Comparison of ENCODE assay signal across 18 cellular contexts in the genomic region with DNA sequence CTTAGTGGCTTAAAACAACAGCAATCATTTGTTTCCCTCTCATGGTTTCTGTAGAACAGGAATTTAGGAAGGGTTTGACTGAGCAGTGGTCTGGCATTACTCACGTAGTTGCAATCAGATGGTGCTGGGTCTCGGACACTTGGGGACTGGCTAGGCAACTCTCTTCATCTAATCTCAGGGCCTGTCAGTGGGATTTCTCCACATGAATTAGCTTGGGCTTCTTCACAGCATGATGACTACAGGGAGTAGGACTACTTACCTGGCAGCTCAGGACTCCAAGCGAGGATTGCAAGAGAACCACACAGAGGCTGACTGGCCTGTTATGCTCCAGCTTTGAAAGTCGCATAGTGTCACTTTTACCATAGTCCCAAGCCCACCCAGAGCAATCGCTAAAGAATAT.
DNase-seq lines count a peak whose midpoint lies in the region; ATAC-seq, FAIRE-seq and TF ChIP-seq lines count a peak whose summit lies in the region.
"Had no signal": no experiment of that assay in that cellular context is flagged by ENCODE, and none has a peak within 500 bp of the region (broad histone marks: within the 10 kb centered on the region; RNA-seq: fewer than 3 reads in every experiment).

No MANE protein-coding gene starts in this region.

- WGBS in IMR-90 (ENCODE audit: extremely low coverage in 2 of 2, insufficient read length in 1 of 2), 2 experiments, result no CpG with 5 or more reads among the region's 5 CpGs
- WGBS in K562 (ENCODE audit: insufficient coverage, low coverage, missing lambda C conversion rate), result 76% methylated on average over 5 of the region's 5 CpGs
- 93% methylated on average over 3 of the region's 5 CpGs for WGBS in mesenchymal stem cell
- WGBS in body of pancreas, 2 donors, result 92 to 95% methylated on average over 5 of the region's 5 CpGs

- H4K5ac ChIP-seq in IMR-90 (ENCODE audit: low read depth, low read length), result peak overlapping the region; percentile 89

- H2AK5ac ChIP-seq in IMR-90 (ENCODE audit: low read depth, low read length), result peak overlapping the region; percentile 61
- peak overlapping the region; percentile 5 for H2AK5ac ChIP-seq in mesenchymal stem cell (ENCODE audit: low read length, severe bottlenecking)

- H3K4me2 ChIP-seq in GM23338 (no peak overlapping the region), IMR-90 (ENCODE audit: low read depth, low read length) (peak overlapping the region; percentile 23), K562 (ENCODE audit: insufficient read depth, low read length) (no peak overlapping the region), mesenchymal stem cell (ENCODE audit: low read length, poor library complexity, severe bottlenecking) (no peak overlapping the region)

- H3K23ac ChIP-seq in IMR-90 (ENCODE audit: low read depth, low read length) (0 out of 2 replicates have a peak overlapping the region, but pooled peaks have one; percentile 14), mesenchymal stem cell (ENCODE audit: low read length in 2 of 2) (no peak overlapping the region)

- no peak overlapping the region for H3K27ac ChIP-seq in GM23338 (ENCODE audit: low read depth)
- peak overlapping the region; percentile 67; the same call in 1 of the 2 replicates for H3K27ac ChIP-seq in IMR-90 (ENCODE audit: insufficient read depth, low read length)
- no peak overlapping the region for H3K27ac ChIP-seq in K562 (ENCODE audit: extremely low read depth, low read depth, low read length)
- no peak overlapping the region for H3K27ac ChIP-seq in mesenchymal stem cell (ENCODE audit: low read length, poor library complexity, severe bottlenecking)
- no peak overlapping the region for H3K27ac ChIP-seq in body of pancreas
- H3K27ac ChIP-seq: RWPE1 had no signal

- H3K79me1 ChIP-seq in IMR-90 (ENCODE audit: low read depth in 1 of 2, low read length in 2 of 2) (peaks cover 2 to 17% of the 10 kb centered on the region in 2 experiments; a peak in 3 of 4 replicates), mesenchymal stem cell (replicated peaks; ENCODE audit: low read length, poor library complexity, severe bottlenecking) (peaks cover 2% of the 10 kb centered on the region)

- CTCF ChIA-PET in IMR-90 (lab: Yijun Ruan, JAX) (no interaction called here), K562 (lab: Yijun Ruan, JAX; ENCODE audit: low intra/inter-chr PET ratio) (no interaction called here)

- no peak for TF ChIP-seq EP300 in K562 (IDR thresholded peaks at IDR 0.05; ENCODE audit: low read length)

- in situ Hi-C loops in IMR-90 (cut with MboI; ENCODE audit: low sequenced_read_pairs), result no loop called here
- in situ Hi-C loops in K562 (cut with MboI), result loop anchor here (25.0 kb wide), 1 partner anchor 834 kb away; the partner anchor contains the start of gene FAM98A

- H3K4ac ChIP-seq in IMR-90 (ENCODE audit: low read depth, low read length), result peak overlapping the region; percentile 77
- H3K4ac ChIP-seq in mesenchymal stem cell (ENCODE audit: low read depth in 1 of 2, low read length in 2 of 2), result no peak overlapping the region

- DNase-seq in GM23338 (ENCODE audit: low spot score) (no peak), IMR-90 (no peak), K562 (ENCODE audit: extremely low read depth in 1 of 4, low spot score in 3 of 4) (no peak), mesenchymal stem cell (no peak), body of pancreas (no peak)
- DNase-seq: BE2C; NCI-H1694; NCI-H2081; NCI-H2171; NCI-H345; NCI-H524; NCI-H774; NK-92 treated with Interleukin-12 subunit alpha and Interleukin-12 subunit beta, amount 100 ng/mL, for 24 hours; SIG-M5 had no signal

- H4K91ac ChIP-seq in IMR-90 (ENCODE audit: insufficient read depth, low read depth, low read length) (peak overlapping the region; percentile 67), mesenchymal stem cell (ENCODE audit: low read length) (peak overlapping the region; percentile 52)

- H2BK5ac ChIP-seq in IMR-90 (ENCODE audit: low read depth, low read length, poor library complexity, severe bottlenecking) (peak overlapping the region; percentile 69), mesenchymal stem cell (ENCODE audit: low read depth, low read length, poor library complexity, severe bottlenecking) (no peak overlapping the region)

- no peaks in the 10 kb centered on the region for H3K4me1 ChIP-seq in GM23338 (ENCODE audit: insufficient read depth)
- H3K4me1 ChIP-seq in IMR-90 (ENCODE audit: control insufficient read depth, insufficient read depth, low read length), result peaks cover 19% of the 10 kb centered on the region
- no peaks in the 10 kb centered on the region for H3K4me1 ChIP-seq in K562 (replicated peaks in 1 of 2; ENCODE audit: control insufficient read depth in 2 of 2, insufficient read depth in 2 of 2, low read length in 2 of 2)
- H3K4me1 ChIP-seq in mesenchymal stem cell (ENCODE audit: control insufficient read depth, insufficient read depth, low read depth, low read length), result peaks cover 3% of the 10 kb centered on the region
- H3K4me1 ChIP-seq in body of pancreas, result no peaks in the 10 kb centered on the region
- H3K4me1 ChIP-seq: HAP-1 had no signal

- H3K4me3 ChIP-seq in GM23338 (no peak overlapping the region), IMR-90 (ENCODE audit: insufficient read depth, low read depth, low read length) (no peak overlapping the region), K562 (no peak overlapping the region), mesenchymal stem cell (ENCODE audit: insufficient read depth in 1 of 2, low read depth in 1 of 2, low read length in 2 of 2) (no peak overlapping the region), body of pancreas (no peak overlapping the region)
- H3K4me3 ChIP-seq: HAP-1 had no signal

- H3K27me3 ChIP-seq in GM23338 (ENCODE audit: insufficient read depth), result no peaks in the 10 kb centered on the region
- no peaks in the 10 kb centered on the region for H3K27me3 ChIP-seq in IMR-90 (ENCODE audit: control insufficient read depth, insufficient read depth, low read length)
- H3K27me3 ChIP-seq in K562 (ENCODE audit: control insufficient read depth in 2 of 2, insufficient read depth in 2 of 2, low read length in 2 of 2), result no peaks in the 10 kb centered on the region
- H3K27me3 ChIP-seq in mesenchymal stem cell (ENCODE audit: control insufficient read depth in 1 of 2, insufficient read depth in 1 of 2, low read length in 2 of 2), result no peaks in the 10 kb centered on the region
- H3K27me3 ChIP-seq in body of pancreas, result no peaks in the 10 kb centered on the region
- H3K27me3 ChIP-seq: BE2C had no signal

- H3K9ac ChIP-seq in IMR-90 (ENCODE audit: low read depth, low read length), result no peak overlapping the region
- no peak overlapping the region for H3K9ac ChIP-seq in K562 (ENCODE audit: insufficient read depth in 1 of 2, low read depth in 2 of 2, low read length in 2 of 2)
- no peak overlapping the region for H3K9ac ChIP-seq in mesenchymal stem cell (ENCODE audit: low read length)

- peak overlapping the region; percentile 40 for H2BK120ac ChIP-seq in IMR-90 (ENCODE audit: low read depth, low read length)
- H2BK120ac ChIP-seq in mesenchymal stem cell (ENCODE audit: low read depth, low read length), result no peak overlapping the region

- no peak for TF ChIP-seq CTCF in GM23338 (conservative IDR thresholded peaks at IDR 0.05; ENCODE audit: low read depth in 2 of 2)
- TF ChIP-seq CTCF in IMR-90 (conservative IDR thresholded peaks at IDR 0.05; ENCODE audit: low read depth, low read length), result no peak
- no peak for TF ChIP-seq CTCF in K562 (IDR thresholded peaks at IDR 0.05 in 2 of 3, conservative IDR thresholded peaks at IDR 0.05 in 1 of 3; ENCODE audit: insufficient read depth in 2 of 3, low read depth in 1 of 3, low read length in 3 of 3)
- TF ChIP-seq CTCF in body of pancreas (IDR thresholded peaks at IDR 0.05), result no peak

- H4K20me1 ChIP-seq in GM23338 (replicated peaks; ENCODE audit: insufficient read depth) (no peaks in the 10 kb centered on the region), IMR-90 (ENCODE audit: insufficient read depth, low read length) (no peaks in the 10 kb centered on the region), K562 (replicated peaks; ENCODE audit: control insufficient read depth, insufficient read depth, low read length) (no peaks in the 10 kb centered on the region)

- peaks cover 17% of the 10 kb centered on the region; the same call in 2 of the 3 replicates for H3K9me3 Mint-ChIP-seq in GM23338

- peaks cover 17% of the 10 kb centered on the region; the same call in 2 of the 3 replicates for H3K36me3 Mint-ChIP-seq in GM23338 (ENCODE audit: low read depth)

- peaks cover 9% of the 10 kb centered on the region for H3K4me1 Mint-ChIP-seq in GM23338

- peak overlapping the region; percentile 77 for H2BK20ac ChIP-seq in IMR-90 (ENCODE audit: low read depth, low read length)

- FAIRE-seq in K562 (lab: Jason Lieb, UNC), result peak; percentile 23

- ATAC-seq in GM23338, result peak; percentile 86
- peak; percentile 3 for ATAC-seq in IMR-90 (ENCODE audit: low read depth)
- ATAC-seq in K562, result no peak
- ATAC-seq in GM21390 (IDR thresholded peaks at IDR 0.05; ENCODE audit: unreplicated experiment), result no peak
- no peak for ATAC-seq in HG03095 (IDR thresholded peaks at IDR 0.05; ENCODE audit: unreplicated experiment)
- ATAC-seq in body of pancreas, result no peak

- no peaks in the 10 kb centered on the region for H3K36me3 ChIP-seq in GM23338 (ENCODE audit: insufficient read depth)
- no peaks in the 10 kb centered on the region for H3K36me3 ChIP-seq in IMR-90 (ENCODE audit: control insufficient read depth, insufficient read depth, low read length)
- H3K36me3 ChIP-seq in K562 (ENCODE audit: control insufficient read depth, insufficient read depth, low read length), result peaks cover 32% of the 10 kb centered on the region; the same call in 2 of the 3 replicates
- H3K36me3 ChIP-seq in mesenchymal stem cell (ENCODE audit: control insufficient read depth in 1 of 2, insufficient read depth in 2 of 2, low read depth in 1 of 2, low read length in 2 of 2), result peaks cover 2 to 11% of the 10 kb centered on the region in 2 experiments
- H3K36me3 ChIP-seq in body of pancreas (replicated peaks in 1 of 2; ENCODE audit: insufficient read depth in 1 of 2, low read depth in 2 of 2), result no peaks in the 10 kb centered on the region
- H3K36me3 ChIP-seq: BE2C, HAP-1 had no signal

- H3K9me2 ChIP-seq in GM23338 (ENCODE audit: insufficient read depth), result no peaks in the 10 kb centered on the region

- dilution Hi-C loops in IMR-90 (cut with HindIII; ENCODE audit: low sequenced_read_pairs, unreplicated experiment), result no loop called here

- H3K79me2 ChIP-seq in GM23338 (replicated peaks; ENCODE audit: insufficient read depth) (no peaks in the 10 kb centered on the region), K562 (ENCODE audit: control insufficient read depth, insufficient read depth, low read length) (no peaks in the 10 kb centered on the region)

- H3K27me3 Mint-ChIP-seq in GM23338 (ENCODE audit: insufficient read depth, low read depth, poor library complexity), result peaks cover 3% of the 10 kb centered on the region

- H3F3A ChIP-seq in GM23338 (replicated peaks; ENCODE audit: low read depth), result no peaks in the 10 kb centered on the region

- H2AK9ac ChIP-seq in IMR-90 (replicated peaks; ENCODE audit: low read depth, low read length, poor library complexity), result peak overlapping the region; percentile 4

- peaks cover 14% of the 10 kb centered on the region for H3K9me1 ChIP-seq in IMR-90 (ENCODE audit: insufficient read depth, low read length)
- no peaks in the 10 kb centered on the region for H3K9me1 ChIP-seq in K562 (ENCODE audit: control insufficient read depth, insufficient read depth, low read length)

- peak overlapping the region; percentile 67; the same call in 2 of the 3 replicates for H2BK15ac ChIP-seq in IMR-90 (ENCODE audit: low read depth, low read length)
- H2BK15ac ChIP-seq in mesenchymal stem cell (ENCODE audit: low read depth, poor library complexity, severe bottlenecking), result no peak overlapping the region

- H3K4me3 Mint-ChIP-seq in GM23338, result no peak overlapping the region

- TF ChIP-seq RAD21 in IMR-90 (IDR thresholded peaks at IDR 0.05; ENCODE audit: low read length) (no peak), K562 (CRISPR knock-in tag; conservative IDR thresholded peaks at IDR 0.05 in 1 of 2, IDR thresholded peaks at IDR 0.05 in 1 of 2) (no peak)

- H3K56ac ChIP-seq in IMR-90 (ENCODE audit: extremely low read depth, insufficient read depth, low read length), result peak overlapping the region; percentile 33; the same call in 1 of the 2 replicates

- peak overlapping the region; percentile 36; the same call in 1 of the 2 replicates for H3K27ac Mint-ChIP-seq in GM23338

- peak overlapping the region in 1 of 2 experiments; percentile 42 for H2BK12ac ChIP-seq in mesenchymal stem cell (ENCODE audit: low read length in 2 of 2)

- H3K14ac ChIP-seq in IMR-90 (replicated peaks; ENCODE audit: low read depth, low read length), result peak overlapping the region; percentile 95
- H3K14ac ChIP-seq in mesenchymal stem cell (ENCODE audit: low read length in 2 of 2), result no peak overlapping the region

- no peak for TF ChIP-seq POLR2A in IMR-90 (IDR thresholded peaks at IDR 0.05; ENCODE audit: low read depth, low read length)
- no peak for TF ChIP-seq POLR2A in K562 (conservative IDR thresholded peaks at IDR 0.05)
- no peak for TF ChIP-seq POLR2A in body of pancreas (IDR thresholded peaks at IDR 0.05)

- H4K8ac ChIP-seq in IMR-90 (ENCODE audit: low read depth in 2 of 2, low read length in 2 of 2) (peak overlapping the region; percentile 30 to 72; a peak in 2 of 4 replicates), mesenchymal stem cell (ENCODE audit: low read length) (no peak overlapping the region)

- intact Hi-C loops in IMR-90 (cut with micrococcal nuclease), result no loop called here
- intact Hi-C loops in K562 (cut with micrococcal nuclease), result no loop called here
- intact Hi-C loops in body of pancreas (cut with DNase I), result no loop called here

- BruUV-seq in IMR-90 (replicated peaks; lab: Mats Ljungman, UMichigan), result no TSS peak
- no TSS peak for BruUV-seq in K562 (replicated peaks; lab: Mats Ljungman, UMichigan)

- H2AFZ ChIP-seq in GM23338, result no peak overlapping the region
- H2AFZ ChIP-seq in IMR-90 (replicated peaks; ENCODE audit: low read length, poor library complexity), result no peak overlapping the region
- H2AFZ ChIP-seq in K562 (ENCODE audit: low read depth, low read length), result no peak overlapping the region
- H2AFZ ChIP-seq in mesenchymal stem cell (ENCODE audit: low read depth, low read length), result no peak overlapping the region

- POLR2A ChIA-PET in IMR-90 (lab: Charles Lee; ENCODE audit: unreplicated experiment) (no interaction called here), K562 (lab: Yijun Ruan, JAX) (no interaction called here)

- H3K9me3 ChIP-seq in IMR-90 (ENCODE audit: control insufficient read depth, insufficient read depth, low read length), result no peaks in the 10 kb centered on the region
- no peaks in the 10 kb centered on the region for H3K9me3 ChIP-seq in K562 (replicated peaks; ENCODE audit: control insufficient read depth, insufficient read depth, low read depth, low read length)
- no peaks in the 10 kb centered on the region for H3K9me3 ChIP-seq in mesenchymal stem cell (ENCODE audit: control insufficient read depth, low read length)
- no peaks in the 10 kb centered on the region for H3K9me3 ChIP-seq in body of pancreas
- H3K9me3 ChIP-seq: BE2C, HAP-1 had no signal

- H3K18ac ChIP-seq in IMR-90 (ENCODE audit: low read depth, low read length) (peak overlapping the region; percentile 94), mesenchymal stem cell (ENCODE audit: low read depth in 1 of 2, low read length in 2 of 2) (no peak overlapping the region)

Comparison
In these comparisons a context has a peak if more than half of its experiments do, and no peak if none do; other contexts are left out.
1. ATAC-seq: peak in GM23338 (single experiment) and IMR-90 (single experiment); none in K562 (single experiment), GM21390 (single experiment), HG03095 (single experiment) and body of pancreas (single experiment).